In genomic region chr4:92172203-92172602, GRCh38 we compare ENCODE assay signal across 16 cellular contexts.
DNase-seq lines count a peak whose midpoint lies in the region; ATAC-seq and TF ChIP-seq lines count a peak whose summit lies in the region.
"Had no signal": no experiment of that assay in that cellular context is flagged by ENCODE, and none has a peak within 500 bp of the region (broad histone marks: within the 10 kb centered on the region; RNA-seq: fewer than 3 reads in every experiment).

No MANE protein-coding gene starts in this region.

- in situ Hi-C loops in G401 (cut with HindIII; ENCODE audit: low sequenced_read_pairs): no loop called here

- ATAC-seq in HG02884 (IDR thresholded peaks at IDR 0.05; ENCODE audit: unreplicated experiment): no peak
- ATAC-seq: K562, mucosa of descending colon had no signal

- no peak overlapping the region for H3K27ac Mint-ChIP-seq in neural crest cell (ENCODE audit: unreplicated experiment)
- H3K27ac Mint-ChIP-seq: activated naive CD4-positive, alpha-beta T cell treated with anti-CD3 and anti-CD28 coated beads for 36 hours; dendritic cell treated with granulocyte-macrophage colony-stimulating factor and Interleukin-4, amounts not matched to agents 40 ng/mL and 50 ng/mL, for 4 days had no signal

- TF ChIP-seq POLR2A in erythroblast (IDR thresholded peaks at IDR 0.05; ENCODE audit: low read length): no peak

- H3K27me3 Mint-ChIP-seq in neural crest cell (ENCODE audit: low read depth): no peaks in the 10 kb centered on the region
- H3K27me3 Mint-ChIP-seq: dendritic cell treated with granulocyte-macrophage colony-stimulating factor and Interleukin-4, amounts not matched to agents 40 ng/mL and 50 ng/mL, for 4 days had no signal

- POLR2A ChIA-PET in GM10248 (lab: Yijun Ruan, JAX): no interaction called here

- peak; percentile 33 for TF ChIP-seq CTCF in cardiac fibroblast (IDR thresholded peaks at IDR 0.05; ENCODE audit: low read depth, low read length)
- peak; percentile 10 for TF ChIP-seq CTCF in neural crest cell (conservative IDR thresholded peaks at IDR 0.05)
- TF ChIP-seq CTCF in GM10248 (IDR thresholded peaks at IDR 0.05; ENCODE audit: control extremely low read depth, extremely low read depth, low read depth, missing control alignments): no peak

- CTCF ChIA-PET in GM10248 (lab: Yijun Ruan, JAX): no interaction called here

- peaks cover 2% of the 10 kb centered on the region for H3K9me3 Mint-ChIP-seq in neural crest cell
- H3K9me3 Mint-ChIP-seq: dendritic cell treated with granulocyte-macrophage colony-stimulating factor and Interleukin-4, amounts not matched to agents 40 ng/mL and 50 ng/mL, for 4 days had no signal

- no peak overlapping the region for H3K4me3 Mint-ChIP-seq in neural crest cell
- H3K4me3 Mint-ChIP-seq: activated naive CD4-positive, alpha-beta T cell treated with anti-CD3 and anti-CD28 coated beads for 36 hours; dendritic cell treated with granulocyte-macrophage colony-stimulating factor and Interleukin-4, amounts not matched to agents 40 ng/mL and 50 ng/mL, for 4 days had no signal

- H3K4me1 Mint-ChIP-seq in neural crest cell: no peaks in the 10 kb centered on the region

- H3K4me3 ChIP-seq in cardiac fibroblast (replicated peaks in 1 of 2; ENCODE audit: low read depth in 2 of 2, low read length in 2 of 2): no peak overlapping the region
- H3K4me3 ChIP-seq: K562, left ventricle myocardium inferior, mucosa of descending colon, sigmoid colon had no signal

- DNase-seq in G401 (ENCODE audit: low spot score): peak; percentile 34
- peak; percentile 3 for DNase-seq in NAMALWA (ENCODE audit: low spot score)
- peak; percentile 3 to 22 for DNase-seq in cardiac fibroblast (ENCODE audit: low read depth in 2 of 2)
- no peak for DNase-seq in neural crest cell (ENCODE audit: low read depth, low spot score)
- DNase-seq in GM10248 (ENCODE audit: extremely low spot score): no peak
- DNase-seq in erythroblast (lab: John Stamatoyannopoulos, UW): no peak
- DNase-seq: activated naive CD4-positive, alpha-beta T cell treated with anti-CD3 and anti-CD28 coated beads for 36 hours; aorta; left ventricle myocardium inferior; mucosa of descending colon; NCI-H1105 treated with DMSO at 0.1 percent for 48 hours; sigmoid colon; stimulated activated CD4-positive, alpha-beta T cell treated with anti-CD3 and anti-CD28 coated beads, Interleukin-1b, Interleukin-23, amount 100 ng/mL, for 48 hours had no signal

- H3K36me3 Mint-ChIP-seq in neural crest cell (ENCODE audit: low read depth): peaks cover 5% of the 10 kb centered on the region

Comparison
In these comparisons a context has a peak if more than half of its experiments do, and no peak if none do; other contexts are left out.
1. DNase-seq: peak in G401 (single experiment), NAMALWA (single experiment) and cardiac fibroblast (2 of 2); none in neural crest cell (single experiment), GM10248 (single experiment) and erythroblast (0 of 2).